Comparison of ENCODE assay signal across 1 cellular context in the genomic region with DNA sequence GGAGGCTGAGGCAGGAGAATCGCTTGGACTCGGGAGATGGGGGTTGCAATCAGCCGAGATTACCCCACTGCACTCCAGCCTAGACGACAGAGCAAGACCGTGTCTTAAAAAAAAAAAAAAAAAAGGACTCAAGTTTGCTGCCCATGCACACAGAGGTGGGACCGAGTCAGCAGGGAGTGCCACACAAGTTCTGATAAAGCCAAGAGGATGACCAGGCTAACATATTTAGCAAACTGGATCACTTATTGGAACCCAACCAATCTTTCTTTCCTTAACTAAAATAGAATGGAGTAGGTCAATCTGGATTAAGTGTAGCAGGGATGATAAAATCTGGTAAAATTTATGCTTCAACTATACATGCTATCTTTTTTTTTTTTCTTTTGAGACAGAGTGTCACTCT.
TF ChIP-seq lines count a peak whose summit lies in the region.

No MANE protein-coding gene starts in this region.

TF ChIP-seq in WTC11, 78 proteins besides CTCF, POLR2A, EP300 and RAD21 (continued from another document):
- TF ChIP-seq, protein P1, sequence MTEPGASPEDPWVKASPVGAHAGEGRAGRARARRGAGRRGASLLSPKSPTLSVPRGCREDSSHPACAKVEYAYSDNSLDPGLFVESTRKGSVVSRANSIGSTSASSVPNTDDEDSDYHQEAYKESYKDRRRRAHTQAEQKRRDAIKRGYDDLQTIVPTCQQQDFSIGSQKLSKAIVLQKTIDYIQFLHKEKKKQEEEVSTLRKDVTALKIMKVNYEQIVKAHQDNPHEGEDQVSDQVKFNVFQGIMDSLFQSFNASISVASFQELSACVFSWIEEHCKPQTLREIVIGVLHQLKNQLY (CRISPR knock-in tag; IDR thresholded peaks at IDR 0.05) = no peak
- TF ChIP-seq ZNF138 (CRISPR knock-in tag; conservative IDR thresholded peaks at IDR 0.05) (no peak), FOXK1 (CRISPR knock-in tag; IDR thresholded peaks at IDR 0.05) (no peak)
- TF ChIP-seq, protein P2, sequence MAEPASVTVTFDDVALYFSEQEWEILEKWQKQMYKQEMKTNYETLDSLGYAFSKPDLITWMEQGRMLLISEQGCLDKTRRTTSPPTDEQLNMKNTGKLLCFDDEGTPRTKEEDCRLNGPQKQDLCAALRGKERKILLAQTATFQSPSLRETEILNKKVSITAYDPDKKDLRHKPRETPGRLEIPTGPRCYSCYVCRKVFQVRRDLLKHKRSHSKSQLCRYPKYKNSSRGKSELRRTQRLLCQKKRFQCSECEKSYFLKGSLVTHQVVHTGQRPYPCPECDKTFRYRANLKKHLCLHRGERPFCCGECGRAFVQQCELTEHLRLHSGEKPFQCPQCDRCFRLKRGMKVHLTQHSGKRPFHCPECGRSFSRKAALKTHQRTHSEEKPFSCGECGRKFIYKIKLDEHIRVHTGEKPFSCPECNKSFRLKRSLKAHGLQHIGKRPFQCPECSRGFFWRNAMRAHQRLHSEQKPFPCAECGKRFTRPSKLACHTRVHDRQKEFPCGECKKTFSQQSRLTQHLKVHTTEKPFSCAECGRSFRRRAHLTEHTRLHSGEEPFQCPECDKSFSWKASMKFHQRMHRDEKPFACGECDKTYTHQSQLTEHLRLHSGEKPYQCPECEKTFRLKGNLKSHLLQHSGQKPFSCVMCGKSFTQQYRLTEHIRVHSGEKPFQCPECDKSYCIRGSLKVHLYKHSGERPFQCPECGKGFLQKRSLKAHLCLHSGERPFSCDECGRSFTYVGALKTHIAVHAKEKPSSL (CRISPR knock-in tag; conservative IDR thresholded peaks at IDR 0.05) = no peak
